Comparison of ENCODE assay signal across 10 cellular contexts in the genomic region with DNA sequence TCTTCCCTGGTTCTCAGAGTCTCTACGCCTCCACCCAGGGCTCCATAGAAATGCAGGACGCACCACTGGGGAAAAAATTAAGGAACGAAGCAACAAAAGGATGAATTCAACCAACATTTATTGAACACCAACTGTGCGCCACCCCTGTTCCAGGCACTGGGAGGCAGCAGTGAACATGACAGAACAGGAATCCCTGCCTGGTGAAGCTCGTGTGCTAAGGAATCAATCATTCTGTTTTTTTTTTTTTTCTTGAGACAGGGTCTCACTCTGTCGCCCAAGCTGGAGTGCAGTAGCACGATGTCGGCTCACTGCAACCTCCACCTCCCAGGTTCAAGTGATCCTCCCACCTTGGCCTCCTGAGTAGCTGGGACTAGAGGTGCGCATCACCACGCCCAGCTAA. TPM values are rescaled to one million over a fixed set of nuclear protein-coding genes. Genes with fewer than 3 reads are reported as not detected.
DNase-seq lines count a peak whose midpoint lies in the region; ATAC-seq and TF ChIP-seq lines count a peak whose summit lies in the region.
"Had no signal": no experiment of that assay in that cellular context is flagged by ENCODE, and none has a peak within 500 bp of the region (broad histone marks: within the 10 kb centered on the region; RNA-seq: fewer than 3 reads in every experiment).

No MANE protein-coding gene starts in this region.

- WGBS in aorta, 2 donors, result 57 to 62% methylated on average over 10 of the region's 10 CpGs

- H3K36me3 ChIP-seq in aorta (ENCODE audit: control insufficient read depth in 1 of 2, insufficient read depth in 2 of 2, low read length in 1 of 2), result no peaks in the 10 kb centered on the region

- H3K4me1 ChIP-seq in foreskin keratinocyte (peaks cover 6% of the 10 kb centered on the region), aorta (ENCODE audit: control insufficient read depth in 1 of 2, insufficient read depth in 2 of 2, low read length in 2 of 2) (no peaks in the 10 kb centered on the region)

- ATAC-seq in foreskin keratinocyte (no peak), aorta (ENCODE audit: low FRiP score) (no peak), GM21381 (IDR thresholded peaks at IDR 0.05; ENCODE audit: unreplicated experiment) (no peak)
- ATAC-seq: right cardiac atrium had no signal

- no peak overlapping the region for H3K4me3 ChIP-seq in GM12864 (ENCODE audit: low read depth, low read length)
- H3K4me3 ChIP-seq in aorta (ENCODE audit: low read length in 2 of 2), result no peak overlapping the region
- H3K4me3 ChIP-seq: esophagus muscularis mucosa had no signal

- H3K9me3 ChIP-seq in aorta (ENCODE audit: control insufficient read depth, low read length), result no peaks in the 10 kb centered on the region
- H3K9me3 ChIP-seq: esophagus muscularis mucosa had no signal

- TF ChIP-seq CTCF in GM12864 (IDR thresholded peaks at IDR 0.05; ENCODE audit: low read depth, low read length, missing control alignments) (peak; percentile 31), foreskin keratinocyte (conservative IDR thresholded peaks at IDR 0.05) (peak; percentile 53)

- no peaks in the 10 kb centered on the region for H3K27me3 ChIP-seq in foreskin keratinocyte
- no peaks in the 10 kb centered on the region for H3K27me3 ChIP-seq in aorta (ENCODE audit: control insufficient read depth in 1 of 2, insufficient read depth in 2 of 2, low read length in 1 of 2)
- H3K27me3 ChIP-seq: esophagus muscularis mucosa had no signal

- no peak for DNase-seq in GM12864 (ENCODE audit: low read depth)
- DNase-seq in NCI-H69 (lab: John Stamatoyannopoulos, UW), result peak; percentile 5
- no peak for DNase-seq in foreskin keratinocyte
- no peak for DNase-seq in aorta
- no peak for DNase-seq in NCI-H748 treated with DMSO at 0.1 percent for 48 hours (lab: John Stamatoyannopoulos, UW)
- DNase-seq: activated CD4-positive, CD25-positive, alpha-beta regulatory T cell; right cardiac atrium had no signal

- intact Hi-C loops in aorta (cut with DNase I), result no loop called here

- H3K27ac ChIP-seq in foreskin keratinocyte (no peak overlapping the region), aorta (ENCODE audit: low read depth in 1 of 2, low read length in 2 of 2) (no peak overlapping the region)
- H3K27ac ChIP-seq: esophagus muscularis mucosa, KMS-11 had no signal

RNA-seq across cellular contexts. Expression of a gene that starts 1.9 kb away (rescaled TPM):
- total RNA-seq in foreskin keratinocyte (110 and 160 TPM in 2 replicates), aorta (10 to 100 TPM; 32.7 to 38.4 TPM)
- polyA plus RNA-seq in foreskin keratinocyte (95.0 and 134 TPM in 2 replicates), aorta (10 to 100 TPM; 28.5 to 45.1 TPM)

RNA-seq across cellular contexts. Expression of a gene that starts 4.1 kb away (rescaled TPM):
- total RNA-seq in foreskin keratinocyte (170 and 252 TPM in 2 replicates), aorta (10 to 100 TPM; 11.8 to 13.2 TPM)
- polyA plus RNA-seq in foreskin keratinocyte (216 and 317 TPM in 2 replicates), aorta (1 to 10 TPM; 6.0 to 8.5 TPM)

RNA-seq across cellular contexts. Expression of a gene that starts 34.7 kb away (rescaled TPM):
- total RNA-seq in foreskin keratinocyte (30.6 and 60.1 TPM in 2 replicates), aorta (10 to 100 TPM; 10.3 to 12.0 TPM)
- polyA plus RNA-seq in foreskin keratinocyte (34.1 and 60.6 TPM in 2 replicates), aorta (10 to 100 TPM in 1 of 2 donors, 1 to 10 TPM in 1; 4.5 to 18.7 TPM)

RNA-seq across cellular contexts. Expression of a gene that starts 47.5 kb away (rescaled TPM):
- total RNA-seq in foreskin keratinocyte, result 440 and 479 TPM in 2 replicates
- polyA plus RNA-seq in foreskin keratinocyte, result 558 and 569 TPM in 2 replicates
- total RNA-seq in aorta, result 10 to 100 TPM; 12.6 to 15.4 TPM
- 10 to 100 TPM; 21.7 to 32.7 TPM for polyA plus RNA-seq in aorta

Comparison
In these comparisons a context has a peak if more than half of its experiments do, and no peak if none do; other contexts are left out.
1. RNA of a gene that starts 4.1 kb away (total RNA-seq): 170 to 252 TPM in foreskin keratinocyte; 11.8 to 13.2 TPM in aorta; every median in the first group is over 10 times any median in the second.